Comparison of ENCODE assay signal across 21 cellular contexts in genomic region chr12:63304844-63305243, GRCh38.
DNase-seq lines count a peak whose midpoint lies in the region; ATAC-seq, FAIRE-seq and TF ChIP-seq lines count a peak whose summit lies in the region.
"Had no signal": no experiment of that assay in that cellular context is flagged by ENCODE, and none has a peak within 500 bp of the region (broad histone marks: within the 10 kb centered on the region; RNA-seq: fewer than 3 reads in every experiment).

No MANE protein-coding gene starts in this region.

- H3K36me3 Mint-ChIP-seq in astrocyte (ENCODE audit: low read depth, unreplicated experiment): no peaks in the 10 kb centered on the region
- no peaks in the 10 kb centered on the region for H3K36me3 Mint-ChIP-seq in CD8-positive, alpha-beta T cell
- H3K36me3 Mint-ChIP-seq: CD4-positive, CD25-positive, alpha-beta regulatory T cell had no signal

- peak; percentile 33 for ATAC-seq in GM19395 (IDR thresholded peaks at IDR 0.05; ENCODE audit: unreplicated experiment)
- ATAC-seq in HG02763 (IDR thresholded peaks at IDR 0.05; ENCODE audit: unreplicated experiment): peak; percentile 41
- no peak for ATAC-seq in CD8-positive, alpha-beta T cell
- ATAC-seq: A549, heart left ventricle, right cardiac atrium had no signal

- no peaks in the 10 kb centered on the region for H3K27me3 Mint-ChIP-seq in astrocyte (ENCODE audit: low read depth, unreplicated experiment)
- no peaks in the 10 kb centered on the region for H3K27me3 Mint-ChIP-seq in CD8-positive, alpha-beta T cell (ENCODE audit: low read depth)
- H3K27me3 Mint-ChIP-seq: CD4-positive, CD25-positive, alpha-beta regulatory T cell had no signal

- H3K4me1 Mint-ChIP-seq in astrocyte (ENCODE audit: low read depth, unreplicated experiment): peaks cover 27% of the 10 kb centered on the region
- H3K4me1 Mint-ChIP-seq in CD8-positive, alpha-beta T cell (ENCODE audit: low read depth): no peaks in the 10 kb centered on the region
- H3K4me1 Mint-ChIP-seq: CD4-positive, CD25-positive, alpha-beta regulatory T cell had no signal

- no peaks in the 10 kb centered on the region for H3K27me3 ChIP-seq in astrocyte (ENCODE audit: insufficient read depth, low read length)
- H3K27me3 ChIP-seq in CD8-positive, alpha-beta T cell (ENCODE audit: insufficient read depth, low read length): no peaks in the 10 kb centered on the region
- H3K27me3 ChIP-seq: colonic mucosa, heart left ventricle, SJSA1 had no signal

- no peak overlapping the region for H3K4me3 Mint-ChIP-seq in astrocyte (ENCODE audit: unreplicated experiment)
- H3K4me3 Mint-ChIP-seq in CD8-positive, alpha-beta T cell: no peak overlapping the region
- H3K4me3 Mint-ChIP-seq: CD4-positive, CD25-positive, alpha-beta regulatory T cell had no signal

- H3K27ac ChIP-seq in astrocyte (ENCODE audit: low read depth, low read length) (no peak overlapping the region), caudate nucleus (ENCODE audit: low read depth, low read length) (no peak overlapping the region)
- no peak overlapping the region for H3K27ac ChIP-seq in CD8-positive, alpha-beta T cell (ENCODE audit: low read depth, low read length)
- H3K27ac ChIP-seq: A549, colonic mucosa, HL-60, SJSA1 had no signal

- H3K27ac Mint-ChIP-seq in astrocyte (ENCODE audit: unreplicated experiment): no peak overlapping the region
- no peak overlapping the region for H3K27ac Mint-ChIP-seq in CD8-positive, alpha-beta T cell
- H3K27ac Mint-ChIP-seq: CD4-positive, CD25-positive, alpha-beta regulatory T cell had no signal

- intact Hi-C loops in CD8-positive, alpha-beta T cell (cut with DNase I, micrococcal nuclease): no loop called here

- peaks cover 3% of the 10 kb centered on the region for H3K9me3 Mint-ChIP-seq in astrocyte (ENCODE audit: unreplicated experiment)
- no peaks in the 10 kb centered on the region for H3K9me3 Mint-ChIP-seq in CD8-positive, alpha-beta T cell

- H3K9me3 ChIP-seq in astrocyte (ENCODE audit: insufficient read depth, low read depth, low read length): no peaks in the 10 kb centered on the region
- no peaks in the 10 kb centered on the region for H3K9me3 ChIP-seq in CD8-positive, alpha-beta T cell (ENCODE audit: low read length)
- H3K9me3 ChIP-seq: A549, colonic mucosa, SJSA1 had no signal

- H3K79me2 ChIP-seq in astrocyte (ENCODE audit: insufficient read depth, low read length): no peaks in the 10 kb centered on the region

- POLR2A ChIA-PET in CD8-positive, alpha-beta T cell (lab: Charles Lee): no interaction called here

- H4K20me1 ChIP-seq in astrocyte (ENCODE audit: insufficient read depth, low read length): no peaks in the 10 kb centered on the region

- no peak overlapping the region for H3K4me3 ChIP-seq in astrocyte (ENCODE audit: insufficient read depth, low read depth, low read length)
- H3K4me3 ChIP-seq in CD8-positive, alpha-beta T cell (ENCODE audit: low read depth, low read length): no peak overlapping the region
- H3K4me3 ChIP-seq: A549, colonic mucosa, heart left ventricle, SJSA1 had no signal

- no peak overlapping the region for H3K4me2 ChIP-seq in astrocyte (ENCODE audit: low read length)
- H3K4me2 ChIP-seq: A549 had no signal

- no peak for TF ChIP-seq CTCF in astrocyte (IDR thresholded peaks at IDR 0.05; ENCODE audit: insufficient read depth, low read depth, low read length)
- TF ChIP-seq CTCF in CD8-positive, alpha-beta T cell (IDR thresholded peaks at IDR 0.05): no peak

- CTCF ChIA-PET in CD8-positive, alpha-beta T cell (lab: Charles Lee): no interaction called here

- H3K36me3 ChIP-seq in astrocyte (ENCODE audit: insufficient read depth, low read length): no peaks in the 10 kb centered on the region
- H3K36me3 ChIP-seq in CD8-positive, alpha-beta T cell (ENCODE audit: insufficient read depth, low read length): no peaks in the 10 kb centered on the region
- H3K36me3 ChIP-seq: colonic mucosa, heart left ventricle, SJSA1 had no signal

- peak overlapping the region; percentile 7 for H2AFZ ChIP-seq in astrocyte (ENCODE audit: low read depth, low read length)

- peaks cover 12% of the 10 kb centered on the region for H3K4me1 ChIP-seq in astrocyte (ENCODE audit: insufficient read depth, low read length)
- H3K4me1 ChIP-seq in CD8-positive, alpha-beta T cell (ENCODE audit: insufficient read depth, low read length): no peaks in the 10 kb centered on the region
- H3K4me1 ChIP-seq: A549, colonic mucosa had no signal

- DNase-seq in Daoy (ENCODE audit: low read depth) (peak; percentile 51), astrocyte (ENCODE audit: low read depth) (no peak), caudate nucleus (lab: John Stamatoyannopoulos, UW) (no peak), NCI-H2081 (lab: John Stamatoyannopoulos, UW) (no peak), germinal center (ENCODE audit: low spot score) (no peak)
- no peak for DNase-seq in CD8-positive, alpha-beta T cell
- DNase-seq: activated CD4-positive, alpha-beta T cell treated with anti-CD3 and anti-CD28 coated beads, Interleukin-2, amount 50 U/mL, for 1 hour; amniotic stem cell; CD4-positive, CD25-positive, alpha-beta regulatory T cell; colonic mucosa; heart left ventricle; KBM-7; NCI-H1105 treated with DMSO at 0.1 percent for 48 hours; right cardiac atrium; stimulated activated CD4-positive, alpha-beta T cell treated with anti-CD3 and anti-CD28 coated beads, Interleukin-2, amount 100 ng/mL, for 24 hours had no signal

- FAIRE-seq in astrocyte (lab: Jason Lieb, UNC): no peak
- FAIRE-seq: A549, islet of Langerhans had no signal

- H3K9ac ChIP-seq in astrocyte (ENCODE audit: low read length): no peak overlapping the region
